1 cellular context compared by ENCODE assay signal in the genomic region with DNA sequence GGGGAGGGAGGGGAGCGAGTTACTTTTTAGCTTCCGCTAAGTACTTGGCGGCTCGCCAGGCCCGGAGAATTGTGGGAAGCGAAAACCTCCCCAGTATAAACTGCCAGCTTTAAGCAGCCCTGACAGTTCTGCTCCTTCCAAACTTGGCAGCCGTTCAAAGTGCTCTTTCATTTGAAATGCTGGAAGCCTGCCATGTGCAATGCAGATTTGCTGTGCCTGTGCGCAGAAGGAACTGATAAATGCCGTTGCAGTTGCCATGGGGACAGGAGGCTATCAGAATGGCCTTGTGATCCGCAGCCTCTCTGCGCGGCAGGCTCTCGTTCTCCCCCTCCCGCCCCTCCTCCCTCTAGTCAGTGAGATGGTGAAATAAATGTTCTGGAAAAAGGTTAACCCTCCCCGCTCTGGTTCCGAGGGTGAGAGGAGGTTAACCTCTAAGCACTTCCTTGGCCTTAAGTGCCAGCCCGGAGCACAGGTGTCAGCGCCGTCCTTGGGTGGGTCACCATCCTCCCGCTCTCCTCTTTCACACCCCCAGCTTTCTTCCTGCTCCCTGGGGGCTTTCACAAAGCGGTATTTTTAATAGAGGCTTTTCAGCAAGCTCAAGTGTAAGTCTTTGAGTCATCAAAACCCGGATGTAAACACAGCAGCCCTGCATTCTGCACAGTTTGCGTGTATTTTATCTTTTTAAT.
A peak's percentile ranks its signal among the peaks of the same experiment; 100 is the strongest.
TF ChIP-seq lines count a peak whose summit lies in the region.

No MANE protein-coding gene starts in this region.

TF ChIP-seq in K562, 482 proteins besides CTCF, POLR2A, EP300 and RAD21 (continued from another document and continues in another):
- no peak for TF ChIP-seq MCM7 (IDR thresholded peaks at IDR 0.05)
- peak; percentile 90 for TF ChIP-seq CEBPB (tag; IDR thresholded peaks at IDR 0.05)
- peak; percentile 74; the same call in 1 of the 2 replicates for TF ChIP-seq ZNF592 (IDR thresholded peaks at IDR 0.05)
- no peak for TF ChIP-seq EZH2 (IDR thresholded peaks at IDR 0.05; ENCODE audit: borderline replicate concordance, low read depth, low read length)
- no peak for TF ChIP-seq ZFX (CRISPR knock-in tag; IDR thresholded peaks at IDR 0.05)
- TF ChIP-seq SIX5 (IDR thresholded peaks at IDR 0.05; ENCODE audit: borderline replicate concordance in 1 of 2, insufficient read depth in 1 of 2, low read depth in 1 of 2, low read length in 2 of 2): no peak
- no peak for TF ChIP-seq BRD9 (IDR thresholded peaks at IDR 0.05; ENCODE audit: low read depth, partially characterized antibody)
- 0 out of 4 replicates have a peak, but pooled peaks of 1 of the 2 experiments have one; percentile 28 for TF ChIP-seq TEAD1 (CRISPR knock-in tag; IDR thresholded peaks at IDR 0.05)
- no peak for TF ChIP-seq XRCC3 (IDR thresholded peaks at IDR 0.05)
- peak; percentile 48; the same call in 1 of the 2 replicates for TF ChIP-seq BCOR (IDR thresholded peaks at IDR 0.05)
- peak in 1 of 2 experiments; percentile 77; a peak in 1 of 4 replicates for TF ChIP-seq HDAC1 (IDR thresholded peaks at IDR 0.05)
- peak; percentile 48 to 68; a peak in 2 of 4 replicates for TF ChIP-seq FOXK2 (conservative IDR thresholded peaks at IDR 0.05 in 1 of 2, IDR thresholded peaks at IDR 0.05 in 1 of 2; ENCODE audit: low read depth in 2 of 2)
- TF ChIP-seq HNRNPLL (IDR thresholded peaks at IDR 0.05; ENCODE audit: low read depth, low read length, poor library complexity, severe bottlenecking): peak; percentile 42
- TF ChIP-seq DMBX1 (CRISPR knock-in tag; IDR thresholded peaks at IDR 0.05; ENCODE audit: borderline replicate concordance): no peak
- peak; percentile 43 for TF ChIP-seq MTA3 (IDR thresholded peaks at IDR 0.05; ENCODE audit: borderline replicate concordance)
- no peak for TF ChIP-seq GTF2E2 (tag; IDR thresholded peaks at IDR 0.05)
- no peak for TF ChIP-seq ZNF75A (CRISPR knock-in tag; IDR thresholded peaks at IDR 0.05)
- TF ChIP-seq, protein P1, sequence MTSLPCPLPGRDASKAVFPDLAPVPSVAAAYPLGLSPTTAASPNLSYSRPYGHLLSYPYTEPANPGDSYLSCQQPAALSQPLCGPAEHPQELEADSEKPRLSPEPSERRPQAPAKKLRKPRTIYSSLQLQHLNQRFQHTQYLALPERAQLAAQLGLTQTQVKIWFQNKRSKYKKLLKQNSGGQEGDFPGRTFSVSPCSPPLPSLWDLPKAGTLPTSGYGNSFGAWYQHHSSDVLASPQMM (CRISPR knock-in tag; IDR thresholded peaks at IDR 0.05): no peak
- TF ChIP-seq, protein P2, sequence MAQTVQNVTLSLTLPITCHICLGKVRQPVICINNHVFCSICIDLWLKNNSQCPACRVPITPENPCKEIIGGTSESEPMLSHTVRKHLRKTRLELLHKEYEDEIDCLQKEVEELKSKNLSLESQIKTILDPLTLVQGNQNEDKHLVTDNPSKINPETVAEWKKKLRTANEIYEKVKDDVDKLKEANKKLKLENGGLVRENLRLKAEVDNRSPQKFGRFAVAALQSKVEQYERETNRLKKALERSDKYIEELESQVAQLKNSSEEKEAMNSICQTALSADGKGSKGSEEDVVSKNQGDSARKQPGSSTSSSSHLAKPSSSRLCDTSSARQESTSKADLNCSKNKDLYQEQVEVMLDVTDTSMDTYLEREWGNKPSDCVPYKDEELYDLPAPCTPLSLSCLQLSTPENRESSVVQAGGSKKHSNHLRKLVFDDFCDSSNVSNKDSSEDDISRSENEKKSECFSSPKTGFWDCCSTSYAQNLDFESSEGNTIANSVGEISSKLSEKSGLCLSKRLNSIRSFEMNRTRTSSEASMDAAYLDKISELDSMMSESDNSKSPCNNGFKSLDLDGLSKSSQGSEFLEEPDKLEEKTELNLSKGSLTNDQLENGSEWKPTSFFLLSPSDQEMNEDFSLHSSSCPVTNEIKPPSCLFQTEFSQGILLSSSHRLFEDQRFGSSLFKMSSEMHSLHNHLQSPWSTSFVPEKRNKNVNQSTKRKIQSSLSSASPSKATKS (CRISPR knock-in tag; IDR thresholded peaks at IDR 0.05): no peak
- peak; percentile 39; the same call in 1 of the 2 replicates for TF ChIP-seq GABPA (tag; conservative IDR thresholded peaks at IDR 0.05; ENCODE audit: low read depth)
- no peak for TF ChIP-seq FOXJ3 (CRISPR knock-in tag; IDR thresholded peaks at IDR 0.05)
- TF ChIP-seq ARNT (IDR thresholded peaks at IDR 0.05): 0 out of 4 replicates have a peak, but pooled peaks of 1 of the 2 experiments have one; percentile 21
- TF ChIP-seq BRD4 (IDR thresholded peaks at IDR 0.05): no peak; the same call in 1 of the 2 replicates
- TF ChIP-seq ZNF408 (CRISPR knock-in tag; IDR thresholded peaks at IDR 0.05; ENCODE audit: low read depth): no peak
- peak; percentile 94 for TF ChIP-seq MXI1 (IDR thresholded peaks at IDR 0.05; ENCODE audit: low read depth, low read length)
- TF ChIP-seq ATF1 (CRISPR knock-in tag; IDR thresholded peaks at IDR 0.05): no peak
- TF ChIP-seq ATF1 (tag; IDR thresholded peaks at IDR 0.05): peak; percentile 48
- TF ChIP-seq ATF4 (CRISPR knock-in tag; IDR thresholded peaks at IDR 0.05): no peak
- TF ChIP-seq MBD1 (CRISPR knock-in tag; IDR thresholded peaks at IDR 0.05): no peak
- no peak for TF ChIP-seq RFX7 (CRISPR knock-in tag; IDR thresholded peaks at IDR 0.05)
- TF ChIP-seq BDP1 (IDR thresholded peaks at IDR 0.05; ENCODE audit: insufficient read depth, insufficient read length): no peak
- no peak for TF ChIP-seq SLC30A9 (CRISPR knock-in tag; IDR thresholded peaks at IDR 0.05)
- TF ChIP-seq KLF6 (CRISPR knock-in tag; IDR thresholded peaks at IDR 0.05; ENCODE audit: borderline replicate concordance): no peak
- no peak for TF ChIP-seq MED1 (CRISPR knock-in tag; IDR thresholded peaks at IDR 0.05; ENCODE audit: borderline replicate concordance)
- TF ChIP-seq KDM1A (IDR thresholded peaks at IDR 0.05): peak; percentile 92
- no peak for TF ChIP-seq ZNF561 (CRISPR knock-in tag; conservative IDR thresholded peaks at IDR 0.05)
- peak; percentile 87 for TF ChIP-seq TCF3 (CRISPR knock-in tag; IDR thresholded peaks at IDR 0.05)
- TF ChIP-seq SRSF1 (IDR thresholded peaks at IDR 0.05; ENCODE audit: low read depth, low read length): no peak
- peak; percentile 82 for TF ChIP-seq MYC (IDR thresholded peaks at IDR 0.05; ENCODE audit: low read depth, low read length)
- no peak for TF ChIP-seq MYC (CRISPR knock-in tag; IDR thresholded peaks at IDR 0.05; ENCODE audit: borderline replicate concordance, low read depth)
- TF ChIP-seq ZNF347 (CRISPR knock-in tag; IDR thresholded peaks at IDR 0.05; ENCODE audit: low read depth): no peak
- no peak for TF ChIP-seq GATAD2A (IDR thresholded peaks at IDR 0.05)
- peak; percentile 78 for TF ChIP-seq NCOR1 (IDR thresholded peaks at IDR 0.05)
- TF ChIP-seq ARID3A (IDR thresholded peaks at IDR 0.05; ENCODE audit: borderline replicate concordance, low read depth, low read length): peak; percentile 72; the same call in 1 of the 2 replicates
- no peak for TF ChIP-seq NFATC3 (IDR thresholded peaks at IDR 0.05)
- no peak for TF ChIP-seq WHSC1 (IDR thresholded peaks at IDR 0.05; ENCODE audit: low read length)
- TF ChIP-seq ELF4 (CRISPR knock-in tag; IDR thresholded peaks at IDR 0.05): no peak
- 0 out of 2 replicates have a peak, but pooled peaks have one; percentile 3 for TF ChIP-seq MEF2A (IDR thresholded peaks at IDR 0.05; ENCODE audit: control insufficient read depth, low read depth, low read length)
- TF ChIP-seq USF2 (CRISPR knock-in tag; IDR thresholded peaks at IDR 0.05): no peak
- TF ChIP-seq KHSRP (IDR thresholded peaks at IDR 0.05): no peak
- TF ChIP-seq NFIX (CRISPR knock-in tag; IDR thresholded peaks at IDR 0.05; ENCODE audit: low read depth): peak; percentile 86
- TF ChIP-seq, protein P3, sequence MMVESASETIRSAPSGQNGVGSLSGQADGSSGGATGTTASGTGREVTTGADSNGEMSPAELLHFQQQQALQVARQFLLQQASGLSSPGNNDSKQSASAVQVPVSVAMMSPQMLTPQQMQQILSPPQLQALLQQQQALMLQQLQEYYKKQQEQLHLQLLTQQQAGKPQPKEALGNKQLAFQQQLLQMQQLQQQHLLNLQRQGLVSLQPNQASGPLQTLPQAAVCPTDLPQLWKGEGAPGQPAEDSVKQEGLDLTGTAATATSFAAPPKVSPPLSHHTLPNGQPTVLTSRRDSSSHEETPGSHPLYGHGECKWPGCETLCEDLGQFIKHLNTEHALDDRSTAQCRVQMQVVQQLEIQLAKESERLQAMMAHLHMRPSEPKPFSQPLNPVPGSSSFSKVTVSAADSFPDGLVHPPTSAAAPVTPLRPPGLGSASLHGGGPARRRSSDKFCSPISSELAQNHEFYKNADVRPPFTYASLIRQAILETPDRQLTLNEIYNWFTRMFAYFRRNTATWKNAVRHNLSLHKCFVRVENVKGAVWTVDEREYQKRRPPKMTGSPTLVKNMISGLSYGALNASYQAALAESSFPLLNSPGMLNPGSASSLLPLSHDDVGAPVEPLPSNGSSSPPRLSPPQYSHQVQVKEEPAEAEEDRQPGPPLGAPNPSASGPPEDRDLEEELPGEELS (CRISPR knock-in tag; IDR thresholded peaks at IDR 0.05; ENCODE audit: borderline replicate concordance): no peak
- no peak for TF ChIP-seq SIN3B (IDR thresholded peaks at IDR 0.05; ENCODE audit: low read depth)
- peak; percentile 41; the same call in 1 of the 2 replicates for TF ChIP-seq ZNF175 (CRISPR knock-in tag; IDR thresholded peaks at IDR 0.05; ENCODE audit: low read depth)
- TF ChIP-seq MTA2 (IDR thresholded peaks at IDR 0.05; ENCODE audit: low read depth): peak; percentile 52; the same call in 1 of the 2 replicates
- peak; percentile 84 for TF ChIP-seq ARID1B (IDR thresholded peaks at IDR 0.05)
- TF ChIP-seq JUND (IDR thresholded peaks at IDR 0.05; ENCODE audit: borderline replicate concordance, low read depth, low read length): 0 out of 2 replicates have a peak, but pooled peaks have one; percentile 10
- TF ChIP-seq JUND (tag; IDR thresholded peaks at IDR 0.05; ENCODE audit: borderline replicate concordance, low read depth, low read length): peak; percentile 41; the same call in 1 of the 3 replicates
